In the genomic region with DNA sequence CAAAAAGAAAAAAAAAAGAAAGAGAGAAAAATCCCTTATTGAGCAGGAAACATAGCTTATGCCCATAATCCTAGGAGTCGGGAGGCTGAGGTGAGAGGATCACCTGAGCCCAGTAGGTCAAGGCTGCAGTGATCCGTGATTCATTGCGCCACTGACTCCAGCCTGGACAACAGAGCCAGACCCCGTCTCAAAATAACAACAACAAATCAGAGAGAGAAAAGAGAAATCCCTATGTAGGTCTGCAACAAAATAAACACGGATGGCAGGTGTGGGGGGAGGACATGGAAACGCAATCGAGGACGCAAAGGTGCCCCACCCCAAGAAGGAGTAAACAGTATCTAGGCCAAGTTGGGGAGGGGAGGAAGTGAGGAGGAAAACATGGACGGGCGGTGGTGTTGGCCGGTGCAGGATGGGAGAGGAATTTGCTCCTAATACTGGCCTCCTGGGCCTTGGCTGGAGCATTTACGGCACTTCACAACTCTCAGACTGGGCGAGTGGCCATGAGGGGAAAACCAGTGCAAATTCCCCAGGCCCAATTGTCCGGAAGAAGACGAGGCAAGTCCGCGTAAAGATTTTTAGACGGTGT, we compare ENCODE assay signal across 1 cellular context.
TF ChIP-seq lines count a peak whose summit lies in the region.

No MANE protein-coding gene starts in this region.

TF ChIP-seq in SK-N-SH, 30 proteins besides CTCF, POLR2A, EP300 and RAD21 (continued from another document):
- TF ChIP-seq, protein P1, sequence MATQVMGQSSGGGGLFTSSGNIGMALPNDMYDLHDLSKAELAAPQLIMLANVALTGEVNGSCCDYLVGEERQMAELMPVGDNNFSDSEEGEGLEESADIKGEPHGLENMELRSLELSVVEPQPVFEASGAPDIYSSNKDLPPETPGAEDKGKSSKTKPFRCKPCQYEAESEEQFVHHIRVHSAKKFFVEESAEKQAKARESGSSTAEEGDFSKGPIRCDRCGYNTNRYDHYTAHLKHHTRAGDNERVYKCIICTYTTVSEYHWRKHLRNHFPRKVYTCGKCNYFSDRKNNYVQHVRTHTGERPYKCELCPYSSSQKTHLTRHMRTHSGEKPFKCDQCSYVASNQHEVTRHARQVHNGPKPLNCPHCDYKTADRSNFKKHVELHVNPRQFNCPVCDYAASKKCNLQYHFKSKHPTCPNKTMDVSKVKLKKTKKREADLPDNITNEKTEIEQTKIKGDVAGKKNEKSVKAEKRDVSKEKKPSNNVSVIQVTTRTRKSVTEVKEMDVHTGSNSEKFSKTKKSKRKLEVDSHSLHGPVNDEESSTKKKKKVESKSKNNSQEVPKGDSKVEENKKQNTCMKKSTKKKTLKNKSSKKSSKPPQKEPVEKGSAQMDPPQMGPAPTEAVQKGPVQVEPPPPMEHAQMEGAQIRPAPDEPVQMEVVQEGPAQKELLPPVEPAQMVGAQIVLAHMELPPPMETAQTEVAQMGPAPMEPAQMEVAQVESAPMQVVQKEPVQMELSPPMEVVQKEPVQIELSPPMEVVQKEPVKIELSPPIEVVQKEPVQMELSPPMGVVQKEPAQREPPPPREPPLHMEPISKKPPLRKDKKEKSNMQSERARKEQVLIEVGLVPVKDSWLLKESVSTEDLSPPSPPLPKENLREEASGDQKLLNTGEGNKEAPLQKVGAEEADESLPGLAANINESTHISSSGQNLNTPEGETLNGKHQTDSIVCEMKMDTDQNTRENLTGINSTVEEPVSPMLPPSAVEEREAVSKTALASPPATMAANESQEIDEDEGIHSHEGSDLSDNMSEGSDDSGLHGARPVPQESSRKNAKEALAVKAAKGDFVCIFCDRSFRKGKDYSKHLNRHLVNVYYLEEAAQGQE (IDR thresholded peaks at IDR 0.05; ENCODE audit: low read depth, low read length): no peak
- no peak for TF ChIP-seq GABPA (IDR thresholded peaks at IDR 0.05; ENCODE audit: low read depth)
- TF ChIP-seq FOSL2 (IDR thresholded peaks at IDR 0.05; ENCODE audit: borderline replicate concordance, low read depth): no peak
- TF ChIP-seq MXI1 (IDR thresholded peaks at IDR 0.05; ENCODE audit: low read depth, low read length): no peak
- no peak for TF ChIP-seq TAF1 (IDR thresholded peaks at IDR 0.05; ENCODE audit: borderline replicate concordance, low read depth, low read length)
- TF ChIP-seq, protein P2, sequence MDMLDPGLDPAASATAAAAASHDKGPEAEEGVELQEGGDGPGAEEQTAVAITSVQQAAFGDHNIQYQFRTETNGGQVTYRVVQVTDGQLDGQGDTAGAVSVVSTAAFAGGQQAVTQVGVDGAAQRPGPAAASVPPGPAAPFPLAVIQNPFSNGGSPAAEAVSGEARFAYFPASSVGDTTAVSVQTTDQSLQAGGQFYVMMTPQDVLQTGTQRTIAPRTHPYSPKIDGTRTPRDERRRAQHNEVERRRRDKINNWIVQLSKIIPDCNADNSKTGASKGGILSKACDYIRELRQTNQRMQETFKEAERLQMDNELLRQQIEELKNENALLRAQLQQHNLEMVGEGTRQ (IDR thresholded peaks at IDR 0.05; ENCODE audit: borderline replicate concordance, low read depth, low read length): no peak
- TF ChIP-seq, protein P3, sequence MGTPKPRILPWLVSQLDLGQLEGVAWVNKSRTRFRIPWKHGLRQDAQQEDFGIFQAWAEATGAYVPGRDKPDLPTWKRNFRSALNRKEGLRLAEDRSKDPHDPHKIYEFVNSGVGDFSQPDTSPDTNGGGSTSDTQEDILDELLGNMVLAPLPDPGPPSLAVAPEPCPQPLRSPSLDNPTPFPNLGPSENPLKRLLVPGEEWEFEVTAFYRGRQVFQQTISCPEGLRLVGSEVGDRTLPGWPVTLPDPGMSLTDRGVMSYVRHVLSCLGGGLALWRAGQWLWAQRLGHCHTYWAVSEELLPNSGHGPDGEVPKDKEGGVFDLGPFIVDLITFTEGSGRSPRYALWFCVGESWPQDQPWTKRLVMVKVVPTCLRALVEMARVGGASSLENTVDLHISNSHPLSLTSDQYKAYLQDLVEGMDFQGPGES (IDR thresholded peaks at IDR 0.05; ENCODE audit: low read depth, low read length): no peak
- TF ChIP-seq RXRA (IDR thresholded peaks at IDR 0.05; ENCODE audit: borderline replicate concordance, low read depth): no peak
